In genomic region chr13:98999635-98999952, GRCh38 we compare ENCODE assay signal across 19 cellular contexts. TPM values are rescaled to one million over a fixed set of nuclear protein-coding genes. Genes with fewer than 3 reads are reported as not detected.
DNase-seq lines count a peak whose midpoint lies in the region; ATAC-seq, FAIRE-seq and TF ChIP-seq lines count a peak whose summit lies in the region.
"Had no signal": no experiment of that assay in that cellular context is flagged by ENCODE, and none has a peak within 500 bp of the region (broad histone marks: within the 10 kb centered on the region; RNA-seq: fewer than 3 reads in every experiment).

No MANE protein-coding gene starts in this region.

- no peak for FAIRE-seq in astrocyte (lab: Jason Lieb, UNC)

- peaks cover 0 to 1% of the 10 kb centered on the region in 2 donors for H3K36me3 Mint-ChIP-seq in activated T-cell treated with anti-CD3 and anti-CD28 coated beads, Interleukin-2, amount 50 U/mL, for 72 hours (ENCODE audit: insufficient read depth in 2 of 2)
- peaks cover 13% of the 10 kb centered on the region for H3K36me3 Mint-ChIP-seq in astrocyte (ENCODE audit: low read depth, unreplicated experiment)
- H3K36me3 Mint-ChIP-seq: stimulated activated memory B cell treated with anti-CD40 and anti-IgM and Interleukin-4, amounts not matched to agents 10 μg/mL and 1 μg/mL and 100 μg/mL, for 72 hours; type B pancreatic cell had no signal

- no peak overlapping the region for H3K4me2 ChIP-seq in astrocyte (ENCODE audit: low read length)

- H3K9me3 ChIP-seq in astrocyte (ENCODE audit: insufficient read depth, low read depth, low read length) (no peaks in the 10 kb centered on the region), left ventricle myocardium inferior (replicated peaks) (no peaks in the 10 kb centered on the region), thyroid gland (no peaks in the 10 kb centered on the region)
- H3K9me3 ChIP-seq: ascending aorta had no signal

- no peak overlapping the region for H2AFZ ChIP-seq in astrocyte (ENCODE audit: low read depth, low read length)

- H3K27ac ChIP-seq in astrocyte (ENCODE audit: low read depth, low read length), result no peak overlapping the region
- H3K27ac ChIP-seq in left ventricle myocardium inferior (replicated peaks), result peak overlapping the region; percentile 85
- peak overlapping the region in 2 of 3 donors; percentile 29 to 61 for H3K27ac ChIP-seq in thyroid gland
- H3K27ac ChIP-seq: ascending aorta, coronary artery, SJSA1 had no signal

- TF ChIP-seq POLR2A in thyroid gland (IDR thresholded peaks at IDR 0.05), result no peak

- H3K4me3 Mint-ChIP-seq in activated T-cell treated with anti-CD3 and anti-CD28 coated beads, Interleukin-2, amount 50 U/mL, for 72 hours, result peak overlapping the region; percentile 44 to 80
- no peak overlapping the region for H3K4me3 Mint-ChIP-seq in astrocyte (ENCODE audit: unreplicated experiment)
- H3K4me3 Mint-ChIP-seq: stimulated activated memory B cell treated with anti-CD40 and anti-IgM and Interleukin-4, amounts not matched to agents 10 μg/mL and 1 μg/mL and 100 μg/mL, for 72 hours; type B pancreatic cell had no signal

- H3K27ac Mint-ChIP-seq in activated T-cell treated with anti-CD3 and anti-CD28 coated beads, Interleukin-2, amount 50 U/mL, for 72 hours, result peak overlapping the region; percentile 87
- no peak overlapping the region for H3K27ac Mint-ChIP-seq in astrocyte (ENCODE audit: unreplicated experiment)
- H3K27ac Mint-ChIP-seq: stimulated activated memory B cell treated with anti-CD40 and anti-IgM and Interleukin-4, amounts not matched to agents 10 μg/mL and 1 μg/mL and 100 μg/mL, for 72 hours; type B pancreatic cell had no signal

- no peak for ATAC-seq in activated T-cell treated with anti-CD3 and anti-CD28 coated beads, Interleukin-2, amount 50 U/mL, for 72 hours (replicated peaks in 1 of 2)
- ATAC-seq in HG03025 (IDR thresholded peaks at IDR 0.05; ENCODE audit: low FRiP score, unreplicated experiment), result no peak
- no peak for ATAC-seq in HG02571 (IDR thresholded peaks at IDR 0.05; ENCODE audit: unreplicated experiment)
- ATAC-seq: stimulated activated memory B cell treated with anti-CD40 and anti-IgM and Interleukin-4, amounts not matched to agents 10 μg/mL and 1 μg/mL and 100 μg/mL, for 72 hours had no signal

- no peaks in the 10 kb centered on the region for H3K36me3 ChIP-seq in astrocyte (ENCODE audit: insufficient read depth, low read length)
- no peaks in the 10 kb centered on the region for H3K36me3 ChIP-seq in left ventricle myocardium inferior
- no peaks in the 10 kb centered on the region for H3K36me3 ChIP-seq in thyroid gland
- H3K36me3 ChIP-seq: ascending aorta, SJSA1 had no signal

- peaks cover 12% of the 10 kb centered on the region for H3K4me1 ChIP-seq in astrocyte (ENCODE audit: insufficient read depth, low read length)
- H3K4me1 ChIP-seq in left ventricle myocardium inferior, result peaks cover 75% of the 10 kb centered on the region
- H3K4me1 ChIP-seq in thyroid gland, result peaks cover 24 to 51% of the 10 kb centered on the region in 2 donors

- no peak for TF ChIP-seq CTCF in astrocyte (IDR thresholded peaks at IDR 0.05; ENCODE audit: insufficient read depth, low read depth, low read length)
- no peak for TF ChIP-seq CTCF in left ventricle myocardium inferior (IDR thresholded peaks at IDR 0.05; ENCODE audit: borderline replicate concordance)
- no peak for TF ChIP-seq CTCF in thyroid gland (IDR thresholded peaks at IDR 0.05)

- H3K27me3 ChIP-seq in astrocyte (ENCODE audit: insufficient read depth, low read length) (no peaks in the 10 kb centered on the region), left ventricle myocardium inferior (ENCODE audit: low read depth) (no peaks in the 10 kb centered on the region), thyroid gland (no peaks in the 10 kb centered on the region)
- H3K27me3 ChIP-seq: ascending aorta, SJSA1 had no signal

- H4K20me1 ChIP-seq in astrocyte (ENCODE audit: insufficient read depth, low read length), result no peaks in the 10 kb centered on the region

- H3K9ac ChIP-seq in astrocyte (ENCODE audit: low read length), result no peak overlapping the region

- no peaks in the 10 kb centered on the region for H3K27me3 Mint-ChIP-seq in activated T-cell treated with anti-CD3 and anti-CD28 coated beads, Interleukin-2, amount 50 U/mL, for 72 hours (ENCODE audit: low read depth)
- H3K27me3 Mint-ChIP-seq in astrocyte (ENCODE audit: low read depth, unreplicated experiment), result peaks cover 5% of the 10 kb centered on the region
- H3K27me3 Mint-ChIP-seq: IgD-negative memory B cell; stimulated activated memory B cell treated with anti-CD40 and anti-IgM and Interleukin-4, amounts not matched to agents 10 μg/mL and 1 μg/mL and 100 μg/mL, for 72 hours; type B pancreatic cell had no signal

- H3K4me3 ChIP-seq in astrocyte (ENCODE audit: insufficient read depth, low read depth, low read length), result no peak overlapping the region
- peak overlapping the region; percentile 5 for H3K4me3 ChIP-seq in left ventricle myocardium inferior
- H3K4me3 ChIP-seq in thyroid gland (replicated peaks in 1 of 3), result no peak overlapping the region
- H3K4me3 ChIP-seq: ascending aorta, coronary artery, SJSA1 had no signal

- no peaks in the 10 kb centered on the region for H3K79me2 ChIP-seq in astrocyte (ENCODE audit: insufficient read depth, low read length)

- no peak for DNase-seq in activated T-cell treated with anti-CD3 and anti-CD28 coated beads, Interleukin-2, amount 50 U/mL, for 72 hours
- no peak for DNase-seq in activated T-cell treated with anti-CD3 and anti-CD28 coated beads, Interleukin-2, amount 50 U/mL, for 48 hours
- DNase-seq in astrocyte (ENCODE audit: low read depth) (peak; percentile 28), left ventricle myocardium inferior (no peak), thyroid gland (no peak), NCI-H446 treated with DMSO at 0.1 percent for 48 hours (lab: John Stamatoyannopoulos, UW) (no peak)
- DNase-seq: erythroblast, hippocampal formation, NCI-H2029 treated with DMSO at 0.1 percent for 48 hours, NCI-H510A treated with DMSO at 0.1 percent for 48 hours, posterior cingulate gyrus had no signal

- WGBS in thyroid gland, 2 donors, result 24 to 40% methylated on average over 2 of the region's 2 CpGs

- H3K9me3 Mint-ChIP-seq in activated T-cell treated with anti-CD3 and anti-CD28 coated beads, Interleukin-2, amount 50 U/mL, for 72 hours, result no peaks in the 10 kb centered on the region
- H3K9me3 Mint-ChIP-seq in astrocyte (ENCODE audit: unreplicated experiment), result peaks cover 2% of the 10 kb centered on the region
- H3K9me3 Mint-ChIP-seq: IgD-negative memory B cell; stimulated activated memory B cell treated with anti-CD40 and anti-IgM and Interleukin-4, amounts not matched to agents 10 μg/mL and 1 μg/mL and 100 μg/mL, for 72 hours; type B pancreatic cell had no signal

- intact Hi-C loops in left ventricle myocardium inferior (cut with micrococcal nuclease), result no loop called here
- intact Hi-C loops in thyroid gland (cut with DNase I), result no loop called here

- H3K4me1 Mint-ChIP-seq in activated T-cell treated with anti-CD3 and anti-CD28 coated beads, Interleukin-2, amount 50 U/mL, for 72 hours (ENCODE audit: low read depth), result peaks cover 93% of the 10 kb centered on the region
- H3K4me1 Mint-ChIP-seq in astrocyte (ENCODE audit: low read depth, unreplicated experiment), result peaks cover 43% of the 10 kb centered on the region

RNA-seq across cellular contexts. Expression of gene DOCK9, which starts 21.7 kb away (rescaled TPM):
- 10 to 100 TPM; 51.6 to 71.5 TPM for total RNA-seq in activated T-cell treated with anti-CD3 and anti-CD28 coated beads, Interleukin-2, amount 50 U/mL, for 72 hours
- total RNA-seq in astrocyte, result 43.5 and 56.3 TPM in 2 replicates
- total RNA-seq in left ventricle myocardium inferior, result 36.8 TPM
- 100 to 1,000 TPM; 126 to 240 (median 160) TPM for total RNA-seq in thyroid gland
